Comparison of ENCODE assay signal across 1 cellular context in genomic region chr3:185934726-185935464, GRCh38.
A peak's percentile ranks its signal among the peaks of the same experiment; 100 is the strongest.
TF ChIP-seq lines count a peak whose summit lies in the region.

No MANE protein-coding gene starts in this region.

TF ChIP-seq in K562, 482 proteins besides CTCF, POLR2A, EP300 and RAD21 (continued from another document):
- TF ChIP-seq, protein P1, sequence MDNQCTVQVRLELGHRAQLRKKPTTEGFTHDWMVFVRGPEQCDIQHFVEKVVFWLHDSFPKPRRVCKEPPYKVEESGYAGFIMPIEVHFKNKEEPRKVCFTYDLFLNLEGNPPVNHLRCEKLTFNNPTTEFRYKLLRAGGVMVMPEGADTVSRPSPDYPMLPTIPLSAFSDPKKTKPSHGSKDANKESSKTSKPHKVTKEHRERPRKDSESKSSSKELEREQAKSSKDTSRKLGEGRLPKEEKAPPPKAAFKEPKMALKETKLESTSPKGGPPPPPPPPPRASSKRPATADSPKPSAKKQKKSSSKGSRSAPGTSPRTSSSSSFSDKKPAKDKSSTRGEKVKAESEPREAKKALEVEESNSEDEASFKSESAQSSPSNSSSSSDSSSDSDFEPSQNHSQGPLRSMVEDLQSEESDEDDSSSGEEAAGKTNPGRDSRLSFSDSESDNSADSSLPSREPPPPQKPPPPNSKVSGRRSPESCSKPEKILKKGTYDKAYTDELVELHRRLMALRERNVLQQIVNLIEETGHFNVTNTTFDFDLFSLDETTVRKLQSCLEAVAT (IDR thresholded peaks at IDR 0.05) = 0 out of 4 replicates have a peak, but pooled peaks of 1 of the 2 experiments have one; percentile 33
- no peak for TF ChIP-seq ZNF311 (CRISPR knock-in tag; IDR thresholded peaks at IDR 0.05)
- peak; percentile 4 for TF ChIP-seq RBM22 (IDR thresholded peaks at IDR 0.05; ENCODE audit: low read depth, low read length, poor library complexity, severe bottlenecking)
- TF ChIP-seq RBFOX2 (IDR thresholded peaks at IDR 0.05; ENCODE audit: low read depth, low read length) = peak; percentile 71
- no peak for TF ChIP-seq NFYB (IDR thresholded peaks at IDR 0.05; ENCODE audit: extremely low read depth, insufficient read length)
- TF ChIP-seq, protein P2, sequence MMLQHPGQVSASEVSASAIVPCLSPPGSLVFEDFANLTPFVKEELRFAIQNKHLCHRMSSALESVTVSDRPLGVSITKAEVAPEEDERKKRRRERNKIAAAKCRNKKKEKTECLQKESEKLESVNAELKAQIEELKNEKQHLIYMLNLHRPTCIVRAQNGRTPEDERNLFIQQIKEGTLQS (IDR thresholded peaks at IDR 0.05) = 0 out of 2 replicates have a peak, but pooled peaks have one; percentile 27
- TF ChIP-seq, protein P2 (CRISPR knock-in tag; conservative IDR thresholded peaks at IDR 0.05) = no peak
- no peak for TF ChIP-seq KHSRP (IDR thresholded peaks at IDR 0.05)
- TF ChIP-seq ZSCAN29 (IDR thresholded peaks at IDR 0.05) = peak; percentile 66; the same call in 1 of the 2 replicates
- TF ChIP-seq BCLAF1 (IDR thresholded peaks at IDR 0.05; ENCODE audit: borderline replicate concordance in 1 of 2, control insufficient read depth in 1 of 2, low read depth in 2 of 2, low read length in 1 of 2) = 0 out of 4 replicates have a peak, but pooled peaks of 1 of the 2 experiments have one; percentile 19
- peak; percentile 77 for TF ChIP-seq HNRNPL (IDR thresholded peaks at IDR 0.05; ENCODE audit: low read depth, low read length)
- TF ChIP-seq CEBPB (tag; IDR thresholded peaks at IDR 0.05) = peak; percentile 91
- TF ChIP-seq CEBPG (CRISPR knock-in tag; IDR thresholded peaks at IDR 0.05) = peak; percentile 58; the same call in 1 of the 2 replicates
- peak; percentile 57 to 87 for TF ChIP-seq CEBPG (tag; conservative IDR thresholded peaks at IDR 0.05 in 1 of 2, IDR thresholded peaks at IDR 0.05 in 1 of 2)
